In genomic region chr11:35852056-35852455, GRCh38 we compare ENCODE assay signal across 14 cellular contexts.
DNase-seq lines count a peak whose midpoint lies in the region; ATAC-seq and TF ChIP-seq lines count a peak whose summit lies in the region.
"Had no signal": no experiment of that assay in that cellular context is flagged by ENCODE, and none has a peak within 500 bp of the region (broad histone marks: within the 10 kb centered on the region; RNA-seq: fewer than 3 reads in every experiment).

No MANE protein-coding gene starts in this region.

- H3K9me3 ChIP-seq in left lung, result no peaks in the 10 kb centered on the region
- H3K9me3 ChIP-seq in effector memory CD4-positive, alpha-beta T cell (ENCODE audit: control insufficient read depth, low read length), result no peaks in the 10 kb centered on the region
- H3K9me3 ChIP-seq: colonic mucosa, uterus had no signal

- peak; percentile 29 for ATAC-seq in left lung
- ATAC-seq in HG03520 (IDR thresholded peaks at IDR 0.05; ENCODE audit: unreplicated experiment), result no peak
- no peak for ATAC-seq in foreskin keratinocyte

- peaks cover 0 to 9% of the 10 kb centered on the region in 2 donors for H3K4me1 ChIP-seq in left lung
- no peaks in the 10 kb centered on the region for H3K4me1 ChIP-seq in effector memory CD4-positive, alpha-beta T cell (ENCODE audit: control insufficient read depth, insufficient read depth, low read length, poor library complexity, severe bottlenecking)
- no peaks in the 10 kb centered on the region for H3K4me1 ChIP-seq in foreskin keratinocyte
- H3K4me1 ChIP-seq: colonic mucosa, uterus had no signal

- no peaks in the 10 kb centered on the region for H3K27me3 ChIP-seq in left lung
- no peaks in the 10 kb centered on the region for H3K27me3 ChIP-seq in effector memory CD4-positive, alpha-beta T cell (replicated peaks; ENCODE audit: control insufficient read depth, insufficient read depth, low read length, poor library complexity, severe bottlenecking)
- H3K27me3 ChIP-seq in foreskin keratinocyte, result peaks cover 30% of the 10 kb centered on the region
- H3K27me3 ChIP-seq: colonic mucosa, uterus had no signal

- intact Hi-C loops in left lung (cut with DNase I), result no loop called here

- H3K27ac ChIP-seq in left lung (no peak overlapping the region), foreskin keratinocyte (no peak overlapping the region)
- no peak overlapping the region for H3K27ac ChIP-seq in effector memory CD4-positive, alpha-beta T cell (ENCODE audit: insufficient read depth, low read length, poor library complexity, severe bottlenecking)
- H3K27ac ChIP-seq: colonic mucosa, uterus had no signal

- TF ChIP-seq CTCF in left lung (IDR thresholded peaks at IDR 0.05) (no peak), foreskin keratinocyte (conservative IDR thresholded peaks at IDR 0.05) (no peak)

- H3K36me3 ChIP-seq in left lung, result no peaks in the 10 kb centered on the region
- H3K36me3 ChIP-seq in effector memory CD4-positive, alpha-beta T cell (ENCODE audit: control insufficient read depth, insufficient read depth, low read length), result no peaks in the 10 kb centered on the region
- H3K36me3 ChIP-seq: colonic mucosa, uterus had no signal

- DNase-seq in Ammon's horn (ENCODE audit: low spot score) (peak; percentile 24), NCI-H82 (lab: John Stamatoyannopoulos, UW) (peak; percentile 39), dermis blood vessel endothelial cell (peak; percentile 77), left lung (peak in 1 of 2 donors; percentile 35), NCI-H1092 (lab: John Stamatoyannopoulos, UW) (no peak), foreskin keratinocyte (no peak)
- DNase-seq in effector memory CD4-positive, alpha-beta T cell, result no peak
- DNase-seq: activated naive CD8-positive, alpha-beta T cell treated with anti-CD3 and anti-CD28 coated beads for 36 hours; colonic mucosa; HCEC 1CT; MM.1S; stimulated activated CD4-positive, alpha-beta T cell treated with anti-CD3 and anti-CD28 coated beads, Interleukin-4, amount 100 ng/mL, for 1 hour had no signal

- H3K4me3 ChIP-seq in left lung, result no peak overlapping the region
- H3K4me3 ChIP-seq in effector memory CD4-positive, alpha-beta T cell (ENCODE audit: insufficient read depth, low read depth, low read length, poor library complexity, severe bottlenecking), result no peak overlapping the region
- H3K4me3 ChIP-seq: colonic mucosa, uterus had no signal

Comparison
In these comparisons a context has a peak if more than half of its experiments do, and no peak if none do; other contexts are left out.
1. DNase-seq: peak in Ammon's horn (single experiment), NCI-H82 (single experiment) and dermis blood vessel endothelial cell (single experiment); none in effector memory CD4-positive, alpha-beta T cell (0 of 3), NCI-H1092 (single experiment) and foreskin keratinocyte (0 of 2).